In the genomic region with DNA sequence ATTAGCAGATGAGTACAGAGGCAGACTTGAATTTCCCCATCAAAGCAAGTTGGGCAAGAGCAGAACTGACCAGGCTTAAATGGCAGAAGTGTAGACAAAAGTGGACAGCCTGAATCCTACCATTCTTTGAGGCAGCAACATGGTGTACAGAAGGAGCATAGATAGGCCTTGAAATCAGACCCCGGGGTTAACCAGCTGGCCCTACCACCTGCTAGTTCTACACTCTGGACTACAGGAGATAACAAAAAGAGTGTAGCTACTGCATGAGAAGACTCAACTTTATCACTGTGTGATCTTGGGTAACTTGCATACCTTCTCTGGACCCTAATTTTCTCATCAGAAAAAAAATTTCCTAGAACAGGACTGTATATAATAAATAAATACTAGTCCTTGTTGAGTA, we compare ENCODE assay signal across 14 cellular contexts.
"Had no signal": no experiment of that assay in that cellular context is flagged by ENCODE, and none has a peak within 500 bp of the region (broad histone marks: within the 10 kb centered on the region; RNA-seq: fewer than 3 reads in every experiment).

No MANE protein-coding gene starts in this region.

- H3K9me3 ChIP-seq: heart right ventricle, left ventricle myocardium inferior, ovary, upper lobe of left lung had no signal

- DNase-seq: activated CD4-positive, alpha-beta T cell treated with anti-CD3 and anti-CD28 coated beads for 48 hours; activated naive CD4-positive, alpha-beta T cell treated with anti-CD3 and anti-CD28 coated beads for 36 hours; heart right ventricle; islet precursor cell; left ventricle myocardium inferior; mesendoderm; ovary; stimulated activated CD4-positive, alpha-beta T cell treated with anti-CD3 and anti-CD28 coated beads, Interleukin-4, amount 100 ng/mL, for 1 hour; stimulated activated CD8-positive, alpha-beta memory T cell treated with anti-CD3 and anti-CD28 coated beads, Interleukin-4, amount 100 ng/mL, for 48 hours; upper lobe of left lung; WERI-Rb-1 had no signal

- H3K36me3 ChIP-seq: heart right ventricle, left ventricle myocardium inferior, ovary, upper lobe of left lung, WERI-Rb-1 had no signal

- H3K4me3 Mint-ChIP-seq: activated naive CD4-positive, alpha-beta T cell treated with anti-CD3 and anti-CD28 coated beads for 36 hours; stimulated activated naive CD8-positive, alpha-beta T cell treated with anti-CD3 and anti-CD28 coated beads, Interleukin-15, Interleukin-2, amounts not matched to agents 100 ng/mL and 50 ng/mL, for 24 hours had no signal

- FAIRE-seq: astrocyte, colon had no signal

- H3K9me3 Mint-ChIP-seq: activated naive CD4-positive, alpha-beta T cell treated with anti-CD3 and anti-CD28 coated beads for 36 hours; stimulated activated naive CD8-positive, alpha-beta T cell treated with anti-CD3 and anti-CD28 coated beads, Interleukin-15, Interleukin-2, amounts not matched to agents 100 ng/mL and 50 ng/mL, for 24 hours had no signal

- H3K4me3 ChIP-seq: heart right ventricle, left ventricle myocardium inferior, ovary, upper lobe of left lung had no signal

- H3K27ac Mint-ChIP-seq: activated naive CD4-positive, alpha-beta T cell treated with anti-CD3 and anti-CD28 coated beads for 36 hours; stimulated activated naive CD8-positive, alpha-beta T cell treated with anti-CD3 and anti-CD28 coated beads, Interleukin-15, Interleukin-2, amounts not matched to agents 100 ng/mL and 50 ng/mL, for 24 hours had no signal

- H3K27ac ChIP-seq: ovary, WERI-Rb-1 had no signal

- H3K27me3 ChIP-seq: ovary, upper lobe of left lung had no signal
